Comparison of ENCODE assay signal across 10 cellular contexts in the genomic region with DNA sequence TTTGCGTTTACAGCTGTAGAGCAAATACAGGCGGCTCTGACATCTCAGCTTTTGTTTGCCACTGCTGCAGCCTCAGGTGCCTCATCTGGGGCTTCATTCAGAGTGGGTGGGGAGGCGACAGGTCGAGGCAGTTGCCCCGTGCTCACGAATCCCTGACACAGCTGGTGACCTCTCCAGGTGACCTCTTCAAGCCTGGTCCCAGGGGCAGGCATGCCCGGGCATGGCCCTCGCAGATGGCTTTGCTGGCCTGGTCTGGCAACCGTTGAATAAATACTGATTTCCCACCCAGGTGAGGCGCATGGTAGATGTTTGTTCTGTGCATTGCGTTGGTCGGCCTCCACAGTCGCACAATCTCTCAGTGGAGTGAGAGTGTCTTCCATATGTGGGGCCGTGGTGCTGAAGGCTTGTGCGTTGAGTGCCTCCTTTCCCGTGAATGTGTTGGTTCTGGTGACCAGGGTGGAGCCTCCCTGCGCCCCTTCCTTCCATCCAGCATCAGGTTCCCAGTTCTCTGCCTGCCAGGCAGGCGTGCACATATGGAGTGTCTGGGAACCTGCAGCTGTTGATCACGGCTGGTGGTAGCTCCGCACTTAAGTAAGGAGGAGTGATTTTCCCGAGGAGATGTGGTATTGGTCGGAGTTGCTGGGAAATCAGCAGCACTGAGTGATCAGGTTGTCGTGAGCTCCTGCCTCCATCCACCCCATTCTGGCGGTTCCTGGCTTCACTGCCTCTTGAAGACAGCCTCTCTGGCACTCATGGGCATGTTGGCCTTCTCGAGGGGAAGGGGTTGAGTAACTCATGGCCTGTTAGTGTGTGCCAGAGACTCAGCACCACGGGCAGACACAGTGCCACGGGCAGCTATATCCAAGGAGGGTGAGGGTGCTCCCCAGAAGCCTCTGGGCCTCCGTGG.
DNase-seq lines count a peak whose midpoint lies in the region; TF ChIP-seq lines count a peak whose summit lies in the region.
"Had no signal": no experiment of that assay in that cellular context is flagged by ENCODE, and none has a peak within 500 bp of the region (broad histone marks: within the 10 kb centered on the region; RNA-seq: fewer than 3 reads in every experiment).

No MANE protein-coding gene starts in this region.

- no peak overlapping the region for H2BK15ac ChIP-seq in mesenchymal stem cell (ENCODE audit: low read depth, poor library complexity, severe bottlenecking)

- intact Hi-C loops in tibial artery (cut with DNase I; ENCODE audit: low total_unique reads): no loop called here

- H3K27me3 ChIP-seq in SJCRH30 (no peaks in the 10 kb centered on the region), mesenchymal stem cell (ENCODE audit: control insufficient read depth in 1 of 2, insufficient read depth in 1 of 2, low read length in 2 of 2) (no peaks in the 10 kb centered on the region), HAP-1 (ENCODE audit: low read depth) (no peaks in the 10 kb centered on the region), tibial artery (no peaks in the 10 kb centered on the region)
- H3K27me3 ChIP-seq: body of pancreas had no signal

- H2BK5ac ChIP-seq in mesenchymal stem cell (ENCODE audit: low read depth, low read length, poor library complexity, severe bottlenecking): no peak overlapping the region

- H2AFZ ChIP-seq in mesenchymal stem cell (ENCODE audit: low read depth, low read length): no peak overlapping the region

- H4K8ac ChIP-seq in mesenchymal stem cell (ENCODE audit: low read length): peak overlapping the region; percentile 79

- H3K4me1 ChIP-seq in SJCRH30 (peaks cover 29% of the 10 kb centered on the region), mesenchymal stem cell (ENCODE audit: control insufficient read depth, insufficient read depth, low read depth, low read length) (peaks cover 26% of the 10 kb centered on the region), HAP-1 (peaks cover 12% of the 10 kb centered on the region), tibial artery (no peaks in the 10 kb centered on the region)

- H3K27ac ChIP-seq in SJCRH30 (no peak overlapping the region), mesenchymal stem cell (ENCODE audit: low read length, poor library complexity, severe bottlenecking) (no peak overlapping the region), tibial artery (no peak overlapping the region)

- H3K4ac ChIP-seq in mesenchymal stem cell (ENCODE audit: low read depth in 1 of 2, low read length in 2 of 2): peak overlapping the region; percentile 39 to 75

- no peak for TF ChIP-seq CTCF in tibial artery (IDR thresholded peaks at IDR 0.05)

- 89% methylated on average over 27 of the region's 28 CpGs for WGBS in mesenchymal stem cell

- in situ Hi-C loops in HAP-1 (cut with MboI; ENCODE audit: low sequenced_read_pairs): no loop called here

- H3K23ac ChIP-seq in mesenchymal stem cell (ENCODE audit: low read length in 2 of 2): peak overlapping the region in 1 of 2 experiments; percentile 46

- peaks cover 51% of the 10 kb centered on the region for H3K79me1 ChIP-seq in mesenchymal stem cell (replicated peaks; ENCODE audit: low read length, poor library complexity, severe bottlenecking)

- peak overlapping the region; percentile 2 to 88 for H3K18ac ChIP-seq in mesenchymal stem cell (ENCODE audit: low read depth in 1 of 2, low read length in 2 of 2)

- peak overlapping the region; percentile 6 to 34 for H2BK12ac ChIP-seq in mesenchymal stem cell (ENCODE audit: low read length in 2 of 2)

- H2AK5ac ChIP-seq in mesenchymal stem cell (ENCODE audit: low read length, severe bottlenecking): peak overlapping the region; percentile 29

- peak overlapping the region; percentile 67 for H4K91ac ChIP-seq in mesenchymal stem cell (ENCODE audit: low read length)

- H3K4me2 ChIP-seq in mesenchymal stem cell (ENCODE audit: low read length, poor library complexity, severe bottlenecking): no peak overlapping the region

- H3K9me3 ChIP-seq in SJCRH30 (replicated peaks) (no peaks in the 10 kb centered on the region), mesenchymal stem cell (ENCODE audit: control insufficient read depth, low read length) (no peaks in the 10 kb centered on the region), HAP-1 (no peaks in the 10 kb centered on the region), tibial artery (no peaks in the 10 kb centered on the region)
- H3K9me3 ChIP-seq: body of pancreas had no signal

- H3K14ac ChIP-seq in mesenchymal stem cell (ENCODE audit: low read length in 2 of 2): peak overlapping the region in 1 of 2 experiments; percentile 58

- no peak overlapping the region for H3K4me3 ChIP-seq in SJCRH30
- no peak overlapping the region for H3K4me3 ChIP-seq in mesenchymal stem cell (ENCODE audit: insufficient read depth in 1 of 2, low read depth in 1 of 2, low read length in 2 of 2)
- no peak overlapping the region for H3K4me3 ChIP-seq in HAP-1
- H3K4me3 ChIP-seq in tibial artery: no peak overlapping the region
- H3K4me3 ChIP-seq: body of pancreas had no signal

- DNase-seq in DMS53 treated with DMSO at 0.1 percent for 48 hours (lab: John Stamatoyannopoulos, UW; ENCODE audit: unreplicated experiment) (peak; percentile 93), NCI-H1417 treated with DMSO at 0.1 percent for 48 hours (lab: John Stamatoyannopoulos, UW) (peak; percentile 38), SJCRH30 (peak; percentile 52 to 72), mesenchymal stem cell (no peak), HAP-1 (ENCODE audit: low spot score in 2 of 2) (no peak), tibial artery (no peak)
- no peak for DNase-seq in activated CD4-positive, CD25-positive, alpha-beta regulatory T cell treated with anti-CD3 and anti-CD28 coated beads, Interleukin-2, amount 50 U/mL, for 72 hours
- DNase-seq: NCI-H1092, Right ventricle myocardium superior had no signal

- H2BK120ac ChIP-seq in mesenchymal stem cell (ENCODE audit: low read depth, low read length): no peak overlapping the region

- H3K36me3 ChIP-seq in SJCRH30 (no peaks in the 10 kb centered on the region), mesenchymal stem cell (ENCODE audit: control insufficient read depth in 1 of 2, insufficient read depth in 2 of 2, low read depth in 1 of 2, low read length in 2 of 2) (peaks cover 0 to 8% of the 10 kb centered on the region in 2 experiments), HAP-1 (replicated peaks) (no peaks in the 10 kb centered on the region), tibial artery (no peaks in the 10 kb centered on the region)

- H3K9ac ChIP-seq in mesenchymal stem cell (ENCODE audit: low read length): no peak overlapping the region

Comparison
In these comparisons a context has a peak if more than half of its experiments do, and no peak if none do; other contexts are left out.
1. DNase-seq: peak in DMS53 treated with DMSO at 0.1 percent for 48 hours (single experiment), NCI-H1417 treated with DMSO at 0.1 percent for 48 hours (single experiment) and SJCRH30 (2 of 2); none in mesenchymal stem cell (single experiment), activated CD4-positive, CD25-positive, alpha-beta regulatory T cell treated with anti-CD3 and anti-CD28 coated beads, Interleukin-2, amount 50 U/mL, for 72 hours (single experiment), HAP-1 (0 of 2) and tibial artery (0 of 2).